24 cellular contexts compared by ENCODE assay signal in the genomic region with DNA sequence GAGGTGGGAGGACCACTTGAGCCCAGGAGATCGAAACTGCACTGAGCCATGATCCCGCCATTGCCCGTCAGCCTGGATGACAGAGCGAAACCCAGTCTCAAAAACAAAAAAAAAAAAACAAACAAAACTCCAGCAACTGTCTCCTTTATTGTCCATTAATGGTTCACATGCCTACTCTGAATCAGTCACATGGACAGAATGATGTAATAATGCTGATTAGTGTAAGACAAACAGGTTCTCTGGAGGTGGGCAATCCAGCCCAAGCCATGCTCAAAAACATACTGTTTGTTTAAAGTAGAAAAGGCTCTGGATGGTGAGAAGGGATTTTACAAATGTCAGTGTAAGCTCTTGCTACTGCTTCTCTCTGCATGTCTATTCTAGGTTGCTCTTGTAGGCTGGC.
A peak's percentile ranks its signal among the peaks of the same experiment; 100 is the strongest.
DNase-seq lines count a peak whose midpoint lies in the region; ATAC-seq and TF ChIP-seq lines count a peak whose summit lies in the region.
"Had no signal": no experiment of that assay in that cellular context is flagged by ENCODE, and none has a peak within 500 bp of the region (broad histone marks: within the 10 kb centered on the region; RNA-seq: fewer than 3 reads in every experiment).

No MANE protein-coding gene starts in this region.

- no peak for ATAC-seq in activated CD8-positive, alpha-beta T cell treated with anti-CD3 and anti-CD28 coated beads, Interleukin-2, amount 10 ng/mL, durations not matched to agents 7 days and 5 days
- no peak for ATAC-seq in activated CD8-positive, alpha-beta T cell treated with anti-CD3 and anti-CD28 coated beads for 36 hours
- no peak for ATAC-seq in CD8-positive, alpha-beta T cell
- ATAC-seq in activated B cell treated with CpG ODN at 0.5 μM for 24 hours (ENCODE audit: low read depth): no peak
- ATAC-seq: body of pancreas; heart left ventricle; stimulated activated naive CD8-positive, alpha-beta T cell treated with anti-CD3 and anti-CD28 coated beads, Interleukin-15, Interleukin-2, amounts not matched to agents 100 U/mL and 50 U/mL, for 24 hours had no signal

- no peaks in the 10 kb centered on the region for H3K27me3 ChIP-seq in CD8-positive, alpha-beta T cell (ENCODE audit: insufficient read depth, low read length)
- H3K27me3 ChIP-seq in osteoblast (ENCODE audit: insufficient read depth, low read length): no peaks in the 10 kb centered on the region
- H3K27me3 ChIP-seq: body of pancreas, heart left ventricle had no signal

- H3K4me3 Mint-ChIP-seq in activated CD8-positive, alpha-beta T cell treated with anti-CD3 and anti-CD28 coated beads, Interleukin-2, amount 10 ng/mL, durations not matched to agents 7 days and 5 days: no peak overlapping the region
- no peak overlapping the region for H3K4me3 Mint-ChIP-seq in activated CD8-positive, alpha-beta T cell treated with anti-CD3 and anti-CD28 coated beads for 36 hours
- H3K4me3 Mint-ChIP-seq in CD8-positive, alpha-beta T cell: no peak overlapping the region
- H3K4me3 Mint-ChIP-seq in activated B cell treated with CpG ODN at 0.5 μM for 24 hours (no peak overlapping the region), type B pancreatic cell (no peak overlapping the region)
- H3K4me3 Mint-ChIP-seq: CD4-positive, alpha-beta T cell had no signal

- peak overlapping the region; percentile 36 for H2AFZ ChIP-seq in osteoblast (ENCODE audit: low read length)

- CTCF ChIA-PET in activated CD8-positive, alpha-beta T cell treated with anti-CD3 and anti-CD28 coated beads, Interleukin-2, amount 10 ng/mL, durations not matched to agents 7 days and 5 days (lab: Charles Lee): no interaction called here
- CTCF ChIA-PET in activated CD8-positive, alpha-beta T cell treated with anti-CD3 and anti-CD28 coated beads for 36 hours (lab: Charles Lee): no interaction called here
- CTCF ChIA-PET in CD8-positive, alpha-beta T cell (lab: Charles Lee): interaction anchor here (1.7 to 2.1 kb wide), 3 partner anchors 7 to 87 kb away, joined by 5 to 10 read pairs (median 5); no protein-coding TSS in a partner anchor
- CTCF ChIA-PET in activated B cell treated with CpG ODN at 0.5 μM for 24 hours (lab: Charles Lee): interaction anchor here (5.7 to 7.6 kb wide), 2 partner anchors 39 to 86 kb away, joined by 53 to 221 read pairs; a partner anchor contains a TSS

- H3K4me2 ChIP-seq in osteoblast (ENCODE audit: insufficient read depth, low read length): no peak overlapping the region

- H3K9me3 ChIP-seq in CD8-positive, alpha-beta T cell (ENCODE audit: low read length): no peaks in the 10 kb centered on the region
- no peaks in the 10 kb centered on the region for H3K9me3 ChIP-seq in osteoblast (ENCODE audit: low read depth, low read length)
- H3K9me3 ChIP-seq: body of pancreas, heart left ventricle, SJCRH30 had no signal

- peaks cover 67% of the 10 kb centered on the region for H3K4me1 Mint-ChIP-seq in activated CD8-positive, alpha-beta T cell treated with anti-CD3 and anti-CD28 coated beads, Interleukin-2, amount 10 ng/mL, durations not matched to agents 7 days and 5 days (ENCODE audit: low read depth)
- H3K4me1 Mint-ChIP-seq in activated CD8-positive, alpha-beta T cell treated with anti-CD3 and anti-CD28 coated beads for 36 hours (ENCODE audit: low read depth): peaks cover 48% of the 10 kb centered on the region
- H3K4me1 Mint-ChIP-seq in CD8-positive, alpha-beta T cell (ENCODE audit: low read depth): peaks cover 67% of the 10 kb centered on the region
- H3K4me1 Mint-ChIP-seq in activated B cell treated with CpG ODN at 0.5 μM for 24 hours (peaks cover 42% of the 10 kb centered on the region), type B pancreatic cell (ENCODE audit: unreplicated experiment) (peaks cover 6% of the 10 kb centered on the region)

- no peaks in the 10 kb centered on the region for H3K9me3 Mint-ChIP-seq in activated CD8-positive, alpha-beta T cell treated with anti-CD3 and anti-CD28 coated beads, Interleukin-2, amount 10 ng/mL, durations not matched to agents 7 days and 5 days (ENCODE audit: insufficient read depth)
- no peaks in the 10 kb centered on the region for H3K9me3 Mint-ChIP-seq in activated CD8-positive, alpha-beta T cell treated with anti-CD3 and anti-CD28 coated beads for 36 hours
- H3K9me3 Mint-ChIP-seq in CD8-positive, alpha-beta T cell: no peaks in the 10 kb centered on the region
- H3K9me3 Mint-ChIP-seq in activated B cell treated with CpG ODN at 0.5 μM for 24 hours (no peaks in the 10 kb centered on the region), type B pancreatic cell (no peaks in the 10 kb centered on the region)
- H3K9me3 Mint-ChIP-seq: CD4-positive, alpha-beta T cell had no signal

- POLR2A ChIA-PET in activated CD8-positive, alpha-beta T cell treated with anti-CD3 and anti-CD28 coated beads, Interleukin-2, amount 10 ng/mL, durations not matched to agents 7 days and 5 days (lab: Charles Lee): interaction anchor here (3.5 kb wide), 1 partner anchor 84 kb away, joined by 20 read pairs; a partner anchor contains a TSS
- POLR2A ChIA-PET in activated CD8-positive, alpha-beta T cell treated with anti-CD3 and anti-CD28 coated beads for 36 hours (lab: Charles Lee): interaction anchor here (0.7 to 1.2 kb wide), 2 partner anchors 10 to 14 kb away, joined by 3 to 4 read pairs; no protein-coding TSS in a partner anchor
- POLR2A ChIA-PET in CD8-positive, alpha-beta T cell (lab: Charles Lee): interaction anchor here (1.0 to 5.1 kb wide), 2 partner anchors 12 to 16 kb away, joined by 3 to 32 read pairs; no protein-coding TSS in a partner anchor
- POLR2A ChIA-PET in activated B cell treated with CpG ODN at 0.5 μM for 24 hours (lab: Charles Lee): no interaction called here

- H3K36me3 Mint-ChIP-seq in activated CD8-positive, alpha-beta T cell treated with anti-CD3 and anti-CD28 coated beads, Interleukin-2, amount 10 ng/mL, durations not matched to agents 7 days and 5 days (ENCODE audit: low read depth): peaks cover 31% of the 10 kb centered on the region
- H3K36me3 Mint-ChIP-seq in activated CD8-positive, alpha-beta T cell treated with anti-CD3 and anti-CD28 coated beads for 36 hours (ENCODE audit: low read depth): no peaks in the 10 kb centered on the region
- no peaks in the 10 kb centered on the region for H3K36me3 Mint-ChIP-seq in CD8-positive, alpha-beta T cell
- H3K36me3 Mint-ChIP-seq in activated B cell treated with CpG ODN at 0.5 μM for 24 hours (ENCODE audit: low read depth) (no peaks in the 10 kb centered on the region), type B pancreatic cell (no peaks in the 10 kb centered on the region)

- no peaks in the 10 kb centered on the region for H3K79me2 ChIP-seq in osteoblast (ENCODE audit: insufficient read depth, low read length)

- H3K4me1 ChIP-seq in CD8-positive, alpha-beta T cell (ENCODE audit: insufficient read depth, low read length): peaks cover 39% of the 10 kb centered on the region
- peaks cover 23% of the 10 kb centered on the region for H3K4me1 ChIP-seq in osteoblast (ENCODE audit: insufficient read depth, low read length)
- H3K4me1 ChIP-seq: SJCRH30 had no signal

- no peaks in the 10 kb centered on the region for H3K27me3 Mint-ChIP-seq in activated CD8-positive, alpha-beta T cell treated with anti-CD3 and anti-CD28 coated beads, Interleukin-2, amount 10 ng/mL, durations not matched to agents 7 days and 5 days (ENCODE audit: low read depth)
- H3K27me3 Mint-ChIP-seq in activated CD8-positive, alpha-beta T cell treated with anti-CD3 and anti-CD28 coated beads for 36 hours: no peaks in the 10 kb centered on the region
- H3K27me3 Mint-ChIP-seq in CD8-positive, alpha-beta T cell (ENCODE audit: low read depth): no peaks in the 10 kb centered on the region
- H3K27me3 Mint-ChIP-seq in activated B cell treated with CpG ODN at 0.5 μM for 24 hours: no peaks in the 10 kb centered on the region
- no peaks in the 10 kb centered on the region for H3K27me3 Mint-ChIP-seq in type B pancreatic cell
- H3K27me3 Mint-ChIP-seq: CD4-positive, alpha-beta T cell had no signal

- H4K20me1 ChIP-seq in osteoblast (ENCODE audit: insufficient read depth, low read length): no peaks in the 10 kb centered on the region

- no peaks in the 10 kb centered on the region for H3K36me3 ChIP-seq in CD8-positive, alpha-beta T cell (ENCODE audit: insufficient read depth, low read length)
- no peaks in the 10 kb centered on the region for H3K36me3 ChIP-seq in osteoblast (ENCODE audit: insufficient read depth, low read length)
- H3K36me3 ChIP-seq: heart left ventricle, SJCRH30 had no signal

- no peak for DNase-seq in activated CD8-positive, alpha-beta T cell treated with anti-CD3 and anti-CD28 coated beads, Interleukin-2, amount 10 ng/mL, durations not matched to agents 7 days and 5 days
- DNase-seq in activated CD8-positive, alpha-beta T cell treated with anti-CD3 and anti-CD28 coated beads for 36 hours: no peak
- DNase-seq in CD8-positive, alpha-beta T cell: no peak
- DNase-seq in activated B cell treated with CpG ODN at 0.5 μM for 24 hours (no peak), osteoblast (ENCODE audit: insufficient read length, low spot score, missing footprints) (no peak), amniotic stem cell (lab: John Stamatoyannopoulos, UW) (no peak), type B pancreatic cell (ENCODE audit: extremely low spot score, unreplicated experiment) (no peak), nucleus accumbens (lab: John Stamatoyannopoulos, UW) (no peak)
- DNase-seq: activated CD8-positive, alpha-beta memory T cell treated with anti-CD3 and anti-CD28 coated beads, Interleukin-2, amount 50 U/mL, for 4 hours; body of pancreas; CD4-positive, alpha-beta T cell; cerebellar nuclear complex; DMS153; erythroblast; foreskin fibroblast; GDM1; heart left ventricle; Kasumi-1; mesenchymal stem cell; NCI-H1694; NCI-H526 treated with DMSO at 0.1 percent for 48 hours; SJCRH30; stimulated activated CD4-positive, alpha-beta T cell treated with anti-CD3 and anti-CD28 coated beads, Interleukin-4, amount 100 ng/mL, for 1 hour; stimulated activated naive CD8-positive, alpha-beta T cell treated with anti-CD3 and anti-CD28 coated beads, Interleukin-15, Interleukin-2, amounts not matched to agents 100 U/mL and 50 U/mL, for 24 hours had no signal

- no peak for TF ChIP-seq CTCF in activated CD8-positive, alpha-beta T cell treated with anti-CD3 and anti-CD28 coated beads for 36 hours (IDR thresholded peaks at IDR 0.05)
- no peak for TF ChIP-seq CTCF in CD8-positive, alpha-beta T cell (IDR thresholded peaks at IDR 0.05)
- TF ChIP-seq CTCF in activated B cell treated with CpG ODN at 0.5 μM for 24 hours (IDR thresholded peaks at IDR 0.05) (no peak), osteoblast (IDR thresholded peaks at IDR 0.05; ENCODE audit: extremely low read depth, low read depth, low read length) (no peak), type B pancreatic cell (conservative IDR thresholded peaks at IDR 0.05) (no peak)

- H3K27ac ChIP-seq in CD8-positive, alpha-beta T cell (ENCODE audit: low read depth, low read length): no peak overlapping the region
- no peak overlapping the region for H3K27ac ChIP-seq in osteoblast (ENCODE audit: low read depth, low read length)
- H3K27ac ChIP-seq: body of pancreas, heart left ventricle, SJCRH30 had no signal

- no peak overlapping the region for H3K4me3 ChIP-seq in CD8-positive, alpha-beta T cell (ENCODE audit: low read depth, low read length)
- H3K4me3 ChIP-seq in osteoblast (ENCODE audit: insufficient read depth, low read length): no peak overlapping the region
- H3K4me3 ChIP-seq: body of pancreas, heart left ventricle, SJCRH30 had no signal

- peak overlapping the region; percentile 51 for H3K27ac Mint-ChIP-seq in activated CD8-positive, alpha-beta T cell treated with anti-CD3 and anti-CD28 coated beads, Interleukin-2, amount 10 ng/mL, durations not matched to agents 7 days and 5 days
- H3K27ac Mint-ChIP-seq in activated CD8-positive, alpha-beta T cell treated with anti-CD3 and anti-CD28 coated beads for 36 hours: no peak overlapping the region
- H3K27ac Mint-ChIP-seq in CD8-positive, alpha-beta T cell: peak overlapping the region; percentile 46
- peak overlapping the region; percentile 57 for H3K27ac Mint-ChIP-seq in activated B cell treated with CpG ODN at 0.5 μM for 24 hours
- H3K27ac Mint-ChIP-seq in type B pancreatic cell: no peak overlapping the region

- intact Hi-C loops in activated CD8-positive, alpha-beta T cell treated with anti-CD3 and anti-CD28 coated beads for 36 hours (cut with micrococcal nuclease): loop anchor here (10.0 kb wide), 1 partner anchor 492 kb away; a partner anchor contains a TSS
- intact Hi-C loops in CD8-positive, alpha-beta T cell (cut with DNase I, micrococcal nuclease): loop anchor here in 1 of 2 experiments (5.0 kb wide), 1 partner anchor 76 kb away; no protein-coding TSS in a partner anchor
- intact Hi-C loops in activated B cell treated with CpG ODN at 0.5 μM for 24 hours (cut with micrococcal nuclease): loop anchor here (10.0 kb wide), 1 partner anchor 238 kb away; no protein-coding TSS in a partner anchor

Comparison
In these comparisons a context has a peak if more than half of its experiments do, and no peak if none do; other contexts are left out.
1. H3K27ac Mint-ChIP-seq: peak in activated CD8-positive, alpha-beta T cell treated with anti-CD3 and anti-CD28 coated beads, Interleukin-2, amount 10 ng/mL, durations not matched to agents 7 days and 5 days (single experiment), CD8-positive, alpha-beta T cell (single experiment) and activated B cell treated with CpG ODN at 0.5 μM for 24 hours (single experiment); none in activated CD8-positive, alpha-beta T cell treated with anti-CD3 and anti-CD28 coated beads for 36 hours (single experiment) and type B pancreatic cell (single experiment).
2. CTCF ChIA-PET loops: an anchor here in CD8-positive, alpha-beta T cell (1.7 to 2.1 kb wide) and activated B cell treated with CpG ODN at 0.5 μM for 24 hours (5.7 to 7.6 kb wide); none called in activated CD8-positive, alpha-beta T cell treated with anti-CD3 and anti-CD28 coated beads, Interleukin-2, amount 10 ng/mL, durations not matched to agents 7 days and 5 days and activated CD8-positive, alpha-beta T cell treated with anti-CD3 and anti-CD28 coated beads for 36 hours.